Comparison of ENCODE assay signal across 8 cellular contexts in genomic region chr9:117644607-117645244, GRCh38. TPM values are rescaled to one million over a fixed set of nuclear protein-coding genes. Genes with fewer than 3 reads are reported as not detected.
DNase-seq lines count a peak whose midpoint lies in the region; ATAC-seq and TF ChIP-seq lines count a peak whose summit lies in the region.

No MANE protein-coding gene starts in this region.

- no peaks in the 10 kb centered on the region for H3K9me3 Mint-ChIP-seq in activated T-cell treated with anti-CD3 and anti-CD28 coated beads, Interleukin-2, amount 50 U/mL, for 72 hours

- no peaks in the 10 kb centered on the region for H3K79me2 ChIP-seq in DOHH2 (ENCODE audit: control insufficient read depth, low read length)
- no peaks in the 10 kb centered on the region for H3K79me2 ChIP-seq in neural cell (replicated peaks; ENCODE audit: insufficient read depth, low read length)

- H3K27ac Mint-ChIP-seq in activated T-cell treated with anti-CD3 and anti-CD28 coated beads, Interleukin-2, amount 50 U/mL, for 72 hours: no peak overlapping the region

- no peak for TF ChIP-seq EP300 in neural cell (conservative IDR thresholded peaks at IDR 0.05; ENCODE audit: poor library complexity, severe bottlenecking)

- H3K4me3 Mint-ChIP-seq in activated T-cell treated with anti-CD3 and anti-CD28 coated beads, Interleukin-2, amount 50 U/mL, for 72 hours: no peak overlapping the region

- TF ChIP-seq RAD21 in neural cell (conservative IDR thresholded peaks at IDR 0.05): peak; percentile 99

- H3K27me3 ChIP-seq in DOHH2 (ENCODE audit: control insufficient read depth, low read length): no peaks in the 10 kb centered on the region
- H3K27me3 ChIP-seq in neural cell (ENCODE audit: insufficient read depth, low read depth, low read length): no peaks in the 10 kb centered on the region

- H4K20me1 ChIP-seq in DOHH2 (ENCODE audit: control insufficient read depth, insufficient read depth, low read depth, low read length): no peaks in the 10 kb centered on the region
- H4K20me1 ChIP-seq in neural cell (ENCODE audit: insufficient read depth): no peaks in the 10 kb centered on the region

- peak; percentile 88 for DNase-seq in KBM-7
- DNase-seq in OCI-M2 (lab: John Stamatoyannopoulos, UW; ENCODE audit: unreplicated experiment): peak; percentile 0
- peak; percentile 42 to 60 for DNase-seq in activated T-cell treated with anti-CD3 and anti-CD28 coated beads, Interleukin-2, amount 50 U/mL, for 72 hours
- peak; percentile 76 for DNase-seq in fibroblast of the aortic adventitia (ENCODE audit: low read depth)
- peak; percentile 92 for DNase-seq in superior temporal gyrus (ENCODE audit: extremely low spot score)

- peaks cover 19% of the 10 kb centered on the region for H3K27me3 Mint-ChIP-seq in activated T-cell treated with anti-CD3 and anti-CD28 coated beads, Interleukin-2, amount 50 U/mL, for 72 hours (ENCODE audit: low read depth)

- H3K9ac ChIP-seq in neural cell (ENCODE audit: low read length): no peak overlapping the region

- H3K36me3 ChIP-seq in DOHH2 (ENCODE audit: control insufficient read depth, low read length) (no peaks in the 10 kb centered on the region), neural cell (ENCODE audit: insufficient read depth, low read length) (no peaks in the 10 kb centered on the region)

- H3K4me2 ChIP-seq in DOHH2 (ENCODE audit: low read length) (no peak overlapping the region), neural cell (ENCODE audit: low read length) (no peak overlapping the region)

- H3F3A ChIP-seq in DOHH2 (ENCODE audit: control insufficient read depth, insufficient read depth): no peaks in the 10 kb centered on the region
- H3F3A ChIP-seq in neural cell (ENCODE audit: insufficient read depth, low read length, poor library complexity, severe bottlenecking): no peaks in the 10 kb centered on the region

- H3K4me3 ChIP-seq in DOHH2 (ENCODE audit: low read length) (no peak overlapping the region), fibroblast of the aortic adventitia (ENCODE audit: low read depth, low read length) (peak overlapping the region; percentile 47), neural cell (ENCODE audit: low read length) (no peak overlapping the region)

- H3K4me1 ChIP-seq in DOHH2 (ENCODE audit: control insufficient read depth, low read length): peaks cover 6% of the 10 kb centered on the region; the same call in 1 of the 2 replicates

- no peak overlapping the region for H2AFZ ChIP-seq in neural cell (ENCODE audit: low read depth, low read length)

- no peaks in the 10 kb centered on the region for H3K36me3 Mint-ChIP-seq in activated T-cell treated with anti-CD3 and anti-CD28 coated beads, Interleukin-2, amount 50 U/mL, for 72 hours (ENCODE audit: insufficient read depth in 2 of 2)

- H3K9me3 ChIP-seq in DOHH2 (ENCODE audit: control insufficient read depth, insufficient read depth, low read length): no peaks in the 10 kb centered on the region
- H3K9me3 ChIP-seq in neural cell (ENCODE audit: low read length): no peaks in the 10 kb centered on the region

- peaks cover 6% of the 10 kb centered on the region for H3K4me1 Mint-ChIP-seq in activated T-cell treated with anti-CD3 and anti-CD28 coated beads, Interleukin-2, amount 50 U/mL, for 72 hours (ENCODE audit: low read depth)

- in situ Hi-C loops in KBM-7 (cut with MboI; ENCODE audit: low pct_unique_long_range_greater_than_20kb, low sequenced_read_pairs): no loop called here

- H3K9me2 ChIP-seq in DOHH2 (replicated peaks; ENCODE audit: control insufficient read depth, low read length) (no peaks in the 10 kb centered on the region), neural cell (ENCODE audit: insufficient read depth, low read length) (no peaks in the 10 kb centered on the region)

- TF ChIP-seq CTCF in DOHH2 (IDR thresholded peaks at IDR 0.05; ENCODE audit: low read depth, low read length, poor library complexity, severe bottlenecking) (peak; percentile 96), fibroblast of the aortic adventitia (IDR thresholded peaks at IDR 0.05; ENCODE audit: insufficient read depth, low read length) (peak; percentile 94), neural cell (IDR thresholded peaks at IDR 0.05; ENCODE audit: poor library complexity, severe bottlenecking) (peak; percentile 97)

- peak; percentile 80 for ATAC-seq in GM21786 (IDR thresholded peaks at IDR 0.05; ENCODE audit: unreplicated experiment)
- peak in 1 of 2 donors; percentile 33 for ATAC-seq in activated T-cell treated with anti-CD3 and anti-CD28 coated beads, Interleukin-2, amount 50 U/mL, for 72 hours (replicated peaks in 1 of 2)

- H3K27ac ChIP-seq in DOHH2 (ENCODE audit: low read depth, low read length) (no peak overlapping the region), neural cell (ENCODE audit: low read length) (no peak overlapping the region)

TF ChIP-seq in neural cell, 6 proteins besides CTCF, POLR2A, EP300 and RAD21:
- TF ChIP-seq SMC3 (conservative IDR thresholded peaks at IDR 0.05; ENCODE audit: poor library complexity) (peak; percentile 98), REST (IDR thresholded peaks at IDR 0.05; ENCODE audit: borderline replicate concordance) (no peak)

RNA-seq across cellular contexts. Expression of gene TLR4, which starts 59.5 kb away (rescaled TPM):
- under 1 TPM in 1 of 2 donors, not detected in 1; 0.05 TPM for total RNA-seq in activated T-cell treated with anti-CD3 and anti-CD28 coated beads, Interleukin-2, amount 50 U/mL, for 72 hours
- total RNA-seq in fibroblast of the aortic adventitia (ENCODE audit: low replicate concordance): 4.8 and 16.8 TPM in 2 replicates
- polyA plus RNA-seq in neural cell: 0.07 and 0.74 TPM in 2 replicates
- not detected in 2 replicates for polyA minus RNA-seq in neural cell

Comparison
In these comparisons a context has a peak if more than half of its experiments do, and no peak if none do; other contexts are left out.
1. DNase-seq: peak in every context shown above with its lines; median percentile 92 in superior temporal gyrus; 88 in KBM-7; 76 in fibroblast of the aortic adventitia; 51 in activated T-cell treated with anti-CD3 and anti-CD28 coated beads, Interleukin-2, amount 50 U/mL, for 72 hours; 0 in OCI-M2.